36 cellular contexts compared by ENCODE assay signal in the genomic region with DNA sequence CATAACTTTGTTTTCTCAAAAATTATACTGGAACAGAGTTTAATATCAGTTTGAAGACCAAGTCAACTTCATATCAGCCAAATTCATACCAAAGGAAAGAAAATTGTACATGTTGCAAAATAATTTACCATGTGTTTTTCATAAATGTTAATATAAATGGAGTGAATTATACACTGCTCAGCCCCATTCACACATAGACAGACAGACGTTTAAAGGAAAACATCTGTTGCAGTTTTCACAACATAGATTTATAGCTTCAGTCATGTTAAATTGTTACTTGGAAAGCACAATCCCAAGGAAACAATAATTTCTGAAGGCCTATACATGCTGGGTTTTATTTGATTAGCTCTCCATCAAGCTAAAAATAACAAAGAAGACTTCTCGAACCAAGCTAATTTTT. TPM values are rescaled to one million over a fixed set of nuclear protein-coding genes. Genes with fewer than 3 reads are reported as not detected.
"Had no signal": no experiment of that assay in that cellular context is flagged by ENCODE, and none has a peak within 500 bp of the region (broad histone marks: within the 10 kb centered on the region; RNA-seq: fewer than 3 reads in every experiment).

No MANE protein-coding gene starts in this region.

- H3K9me3 ChIP-seq: colonic mucosa, psoas muscle, sigmoid colon, thyroid gland, upper lobe of left lung, vagina had no signal

- ATAC-seq: activated CD8-positive, alpha-beta T cell treated with anti-CD3 and anti-CD28 coated beads for 36 hours; left cardiac atrium; naive thymus-derived CD4-positive, alpha-beta T cell; psoas muscle; stimulated activated memory B cell treated with anti-CD40 and anti-IgM and Interleukin-4, amounts not matched to agents 10 μg/mL and 1 μg/mL and 100 μg/mL, for 72 hours; stimulated activated naive CD8-positive, alpha-beta T cell treated with anti-CD3 and anti-CD28 coated beads, Interleukin-15, amount 100 ng/mL, for 72 hours had no signal

- H3K4me1 ChIP-seq: adrenal gland, colonic mucosa, parathyroid adenoma, psoas muscle, sigmoid colon, thyroid gland, upper lobe of left lung, vagina had no signal

- H3K27ac ChIP-seq: adrenal gland, cardiac muscle cell, dorsolateral prefrontal cortex, hepatocyte, parathyroid adenoma, psoas muscle, sigmoid colon, thyroid gland, vagina had no signal

- H3K4me1 Mint-ChIP-seq: brain; neural crest cell; stimulated activated memory B cell treated with anti-CD40 and anti-IgM and Interleukin-4, amounts not matched to agents 10 μg/mL and 1 μg/mL and 100 μg/mL, for 72 hours had no signal

- H3K27ac Mint-ChIP-seq: activated B cell treated with CpG ODN at 0.5 μM for 24 hours; activated CD8-positive, alpha-beta T cell treated with anti-CD3 and anti-CD28 coated beads for 36 hours; activated naive CD4-positive, alpha-beta T cell treated with anti-CD3 and anti-CD28 coated beads, Interleukin-2, amount 50 U/mL, for 24 hours; activated T-helper 2 cell treated with anti-CD3 and anti-CD28 coated beads, Interferon-gamma antibody, Interleukin-2, Interleukin-4, amounts not matched to agents 10 μg/mL and 5 μg/mL and 100 μg/mL, durations not matched to agents 14 hours and 24 hours and 36 hours; brain; stimulated activated memory B cell treated with anti-CD40 and anti-IgM and Interleukin-4, amounts not matched to agents 10 μg/mL and 1 μg/mL and 100 μg/mL, for 72 hours had no signal

- H3K4me3 ChIP-seq: adrenal gland, cardiac muscle cell, colonic mucosa, dorsolateral prefrontal cortex, hepatocyte, psoas muscle, sigmoid colon, thyroid gland, upper lobe of left lung, vagina had no signal

- H2AFZ ChIP-seq: hepatocyte, parathyroid adenoma had no signal

- H3K9ac ChIP-seq: parathyroid adenoma had no signal

- H3K9me3 Mint-ChIP-seq: activated B cell treated with CpG ODN at 0.5 μM for 24 hours; activated CD8-positive, alpha-beta T cell treated with anti-CD3 and anti-CD28 coated beads for 36 hours; activated naive CD4-positive, alpha-beta T cell treated with anti-CD3 and anti-CD28 coated beads, Interleukin-2, amount 50 U/mL, for 24 hours; activated T-helper 2 cell treated with anti-CD3 and anti-CD28 coated beads, Interferon-gamma antibody, Interleukin-2, Interleukin-4, amounts not matched to agents 10 μg/mL and 5 μg/mL and 100 μg/mL, durations not matched to agents 14 hours and 24 hours and 36 hours had no signal

- H3K79me2 ChIP-seq: hepatocyte, parathyroid adenoma had no signal

- H3K36me3 Mint-ChIP-seq: activated naive CD4-positive, alpha-beta T cell treated with anti-CD3 and anti-CD28 coated beads, Interleukin-2, amount 50 U/mL, for 24 hours; brain; stimulated activated memory B cell treated with anti-CD40 and anti-IgM and Interleukin-4, amounts not matched to agents 10 μg/mL and 1 μg/mL and 100 μg/mL, for 72 hours had no signal

- H3K36me3 ChIP-seq: adrenal gland, cardiac muscle cell, colonic mucosa, sigmoid colon, thyroid gland, upper lobe of left lung, vagina had no signal

- FAIRE-seq: frontal cortex, keratinocyte, small intestine had no signal

- H3K4me3 Mint-ChIP-seq: activated B cell treated with CpG ODN at 0.5 μM for 24 hours; activated CD8-positive, alpha-beta T cell treated with anti-CD3 and anti-CD28 coated beads for 36 hours; activated naive CD4-positive, alpha-beta T cell treated with anti-CD3 and anti-CD28 coated beads, Interleukin-2, amount 50 U/mL, for 24 hours; brain; neural crest cell; stimulated activated memory B cell treated with anti-CD40 and anti-IgM and Interleukin-4, amounts not matched to agents 10 μg/mL and 1 μg/mL and 100 μg/mL, for 72 hours; stimulated activated naive CD8-positive, alpha-beta T cell treated with anti-CD3 and anti-CD28 coated beads, Interleukin-15, amount 100 ng/mL, for 72 hours had no signal

- H3K27me3 Mint-ChIP-seq: activated naive CD4-positive, alpha-beta T cell treated with anti-CD3 and anti-CD28 coated beads, Interleukin-2, amount 50 U/mL, for 24 hours had no signal

- H3K27me3 ChIP-seq: adrenal gland, cardiac muscle cell, colonic mucosa, dorsolateral prefrontal cortex, hepatocyte, sigmoid colon, thyroid gland, upper lobe of left lung, vagina had no signal

- DNase-seq: activated B cell treated with CpG ODN at 0.5 μM for 24 hours; activated CD4-positive, alpha-beta T cell treated with anti-CD3 and anti-CD28 coated beads, Interleukin-2, amount 50 U/mL, for 1 hour; activated CD8-positive, alpha-beta T cell treated with anti-CD3 and anti-CD28 coated beads for 36 hours; activated T-cell treated with anti-CD3 and anti-CD28 coated beads, Interleukin-2, amount 50 U/mL, for 48 hours; adrenal gland; aorta; cerebellar nuclear complex; colonic mucosa; dorsolateral prefrontal cortex; effector memory CD4-positive, alpha-beta T cell; erythroblast; glutamatergic neuron; left cardiac atrium; midbrain; naive thymus-derived CD4-positive, alpha-beta T cell; nucleus accumbens; psoas muscle; sigmoid colon; stimulated activated CD4-positive, alpha-beta T cell treated with anti-CD3 and anti-CD28 coated beads, Interleukin-4, amount 100 ng/mL, for 4 hours; stimulated activated CD8-positive, alpha-beta memory T cell treated with anti-CD3 and anti-CD28 coated beads, Interleukin-4, amount 100 ng/mL, for 48 hours; stimulated activated naive CD8-positive, alpha-beta T cell treated with anti-CD3 and anti-CD28 coated beads, Interleukin-15, amount 100 ng/mL, for 72 hours; T-helper 2 cell; thyroid gland; upper lobe of left lung had no signal

- H3K4me2 ChIP-seq: hepatocyte had no signal

RNA-seq across cellular contexts. Expression of gene PTPRF, which starts 49.2 kb away (rescaled TPM):
- total RNA-seq: activated B cell treated with CpG ODN at 0.5 μM for 24 hours had no signal
- polyA plus RNA-seq: naive thymus-derived CD4-positive, alpha-beta T cell had no signal
